8 cellular contexts compared by ENCODE assay signal in genomic region chr15:89575656-89576416, GRCh38. TPM values are rescaled to one million over a fixed set of nuclear protein-coding genes. Genes with fewer than 3 reads are reported as not detected.
DNase-seq lines count a peak whose midpoint lies in the region; ATAC-seq and TF ChIP-seq lines count a peak whose summit lies in the region.

No MANE protein-coding gene starts in this region.

- H3K27ac Mint-ChIP-seq in activated CD4-positive, alpha-beta T cell treated with anti-CD3 and anti-CD28 coated beads, Interleukin-2, amount 10 ng/mL, durations not matched to agents 24 days and 14 days = peak overlapping the region; percentile 88
- H3K27ac Mint-ChIP-seq in dendritic cell treated with granulocyte-macrophage colony-stimulating factor and Interleukin-4, amounts not matched to agents 40 ng/mL and 50 ng/mL, for 4 days = peak overlapping the region; percentile 45

- H3K27me3 ChIP-seq in Panc1 (ENCODE audit: control insufficient read depth, insufficient read depth, low read length) (no peaks in the 10 kb centered on the region), mucosa of rectum (ENCODE audit: control insufficient read depth in 2 of 2, insufficient read depth in 2 of 2, low read length in 2 of 2) (no peaks in the 10 kb centered on the region), uterus (no peaks in the 10 kb centered on the region)

- ATAC-seq in HG02798 (IDR thresholded peaks at IDR 0.05; ENCODE audit: poor library complexity, unreplicated experiment) (peak; percentile 20), Panc1 (peak; percentile 47)

- H3K36me3 ChIP-seq in Panc1 (ENCODE audit: control insufficient read depth, insufficient read depth, low read length) = no peaks in the 10 kb centered on the region; the same call in none of the 2 replicates
- H3K36me3 ChIP-seq in mucosa of rectum (ENCODE audit: control insufficient read depth in 2 of 2, insufficient read depth in 2 of 2, low read length in 2 of 2) = no peaks in the 10 kb centered on the region
- no peaks in the 10 kb centered on the region for H3K36me3 ChIP-seq in uterus

- H3K9me3 ChIP-seq in Panc1 (ENCODE audit: control insufficient read depth, insufficient read depth, low read depth, low read length) (no peaks in the 10 kb centered on the region), mucosa of rectum (ENCODE audit: control insufficient read depth in 2 of 2, low read length in 2 of 2) (no peaks in the 10 kb centered on the region), uterus (no peaks in the 10 kb centered on the region)

- POLR2A ChIA-PET in Panc1 (lab: Charles Lee) = interaction anchor here (0.6 to 0.9 kb wide), 6 partner anchors 26 to 594 kb away, joined by 3 to 10 read pairs (median 4); no protein-coding TSS in a partner anchor

- peaks cover 32% of the 10 kb centered on the region for H3K4me1 Mint-ChIP-seq in activated CD4-positive, alpha-beta T cell treated with anti-CD3 and anti-CD28 coated beads, Interleukin-2, amount 10 ng/mL, durations not matched to agents 24 days and 14 days
- peaks cover 36% of the 10 kb centered on the region for H3K4me1 Mint-ChIP-seq in dendritic cell treated with granulocyte-macrophage colony-stimulating factor and Interleukin-4, amounts not matched to agents 40 ng/mL and 50 ng/mL, for 4 days (ENCODE audit: low read depth)

- H3K27ac ChIP-seq in Panc1 (ENCODE audit: low read length) (peak overlapping the region; percentile 86), mucosa of rectum (ENCODE audit: low read depth in 2 of 2, low read length in 2 of 2) (no peak overlapping the region), uterus (no peak overlapping the region)

- H3K9me3 Mint-ChIP-seq in activated CD4-positive, alpha-beta T cell treated with anti-CD3 and anti-CD28 coated beads, Interleukin-2, amount 10 ng/mL, durations not matched to agents 24 days and 14 days = no peaks in the 10 kb centered on the region
- no peaks in the 10 kb centered on the region for H3K9me3 Mint-ChIP-seq in dendritic cell treated with granulocyte-macrophage colony-stimulating factor and Interleukin-4, amounts not matched to agents 40 ng/mL and 50 ng/mL, for 4 days

- peaks cover 29% of the 10 kb centered on the region for H3K36me3 Mint-ChIP-seq in activated CD4-positive, alpha-beta T cell treated with anti-CD3 and anti-CD28 coated beads, Interleukin-2, amount 10 ng/mL, durations not matched to agents 24 days and 14 days (ENCODE audit: low read depth)
- H3K36me3 Mint-ChIP-seq in dendritic cell treated with granulocyte-macrophage colony-stimulating factor and Interleukin-4, amounts not matched to agents 40 ng/mL and 50 ng/mL, for 4 days (ENCODE audit: low read depth) = no peaks in the 10 kb centered on the region

- TF ChIP-seq CTCF in Panc1 (IDR thresholded peaks at IDR 0.05) (no peak), uterus (IDR thresholded peaks at IDR 0.05) (no peak)

- H3K4me1 ChIP-seq in Panc1 (ENCODE audit: control insufficient read depth, insufficient read depth, low read length) (peaks cover 12% of the 10 kb centered on the region), mucosa of rectum (ENCODE audit: control insufficient read depth in 2 of 2, insufficient read depth in 2 of 2, low read length in 2 of 2) (peaks cover 3 to 10% of the 10 kb centered on the region in 2 donors), uterus (peaks cover 4 to 7% of the 10 kb centered on the region in 2 donors)

- H3K9ac ChIP-seq in mucosa of rectum (ENCODE audit: low read depth in 1 of 2, low read length in 2 of 2) = peak overlapping the region; percentile 32 to 46

- TSS peak; percentile 86 for BruUV-seq in Panc1 (replicated peaks; lab: Mats Ljungman, UMichigan)

- in situ Hi-C loops in Panc1 (cut with HindIII; ENCODE audit: low pct_unique_long_range_greater_than_20kb, low sequenced_read_pairs) = no loop called here

- H3K4me3 Mint-ChIP-seq in activated CD4-positive, alpha-beta T cell treated with anti-CD3 and anti-CD28 coated beads, Interleukin-2, amount 10 ng/mL, durations not matched to agents 24 days and 14 days = peak overlapping the region; percentile 91
- peak overlapping the region; percentile 82 for H3K4me3 Mint-ChIP-seq in dendritic cell treated with granulocyte-macrophage colony-stimulating factor and Interleukin-4, amounts not matched to agents 40 ng/mL and 50 ng/mL, for 4 days

- TF ChIP-seq POLR2A in uterus (IDR thresholded peaks at IDR 0.05) = no peak

- intact Hi-C loops in activated CD4-positive, alpha-beta T cell treated with anti-CD3 and anti-CD28 coated beads, Interleukin-2, amount 10 ng/mL, durations not matched to agents 24 days and 14 days (cut with micrococcal nuclease) = loop anchor here (5.0 to 10.0 kb wide), 3 partner anchors 241 to 954 kb away; partner anchors contain the start of genes AEN, NGRN and POLG
- intact Hi-C loops in Panc1 (cut with micrococcal nuclease; ENCODE audit: unreplicated experiment) = no loop called here
- intact Hi-C loops in dendritic cell treated with granulocyte-macrophage colony-stimulating factor and Interleukin-4, amounts not matched to agents 40 ng/mL and 50 ng/mL, for 4 days (cut with micrococcal nuclease) = no loop called here
- intact Hi-C loops in uterus (cut with DNase I; ENCODE audit: low total_unique reads) = no loop called here

- H3K4me3 ChIP-seq in Panc1 (ENCODE audit: low read depth in 2 of 2, low read length in 2 of 2) (peak overlapping the region; percentile 73 to 76), mucosa of rectum (ENCODE audit: low read length in 2 of 2) (peak overlapping the region; percentile 70 to 88), uterus (peak overlapping the region; percentile 38 to 49)

- peaks cover 20% of the 10 kb centered on the region for H3K27me3 Mint-ChIP-seq in activated CD4-positive, alpha-beta T cell treated with anti-CD3 and anti-CD28 coated beads, Interleukin-2, amount 10 ng/mL, durations not matched to agents 24 days and 14 days
- H3K27me3 Mint-ChIP-seq in dendritic cell treated with granulocyte-macrophage colony-stimulating factor and Interleukin-4, amounts not matched to agents 40 ng/mL and 50 ng/mL, for 4 days = peaks cover 9% of the 10 kb centered on the region

- CTCF ChIA-PET in Panc1 (lab: Charles Lee) = interaction anchor here (0.6 to 0.7 kb wide), 2 partner anchors 164 to 253 kb away, joined by 3 to 4 read pairs; no protein-coding TSS in a partner anchor

- DNase-seq in activated CD4-positive, alpha-beta T cell treated with anti-CD3 and anti-CD28 coated beads, Interleukin-2, amount 10 ng/mL, durations not matched to agents 24 days and 14 days = peak; percentile 79
- no peak for DNase-seq in activated CD4-positive, alpha-beta T cell treated with anti-CD3 and anti-CD28 coated beads for 1 hour
- DNase-seq in Panc1 (ENCODE audit: low read depth, low spot score) = no peak
- DNase-seq in uterus = no peak
- DNase-seq in SIG-M5 treated with dmso at 0.1 percent for 504 hours (lab: John Stamatoyannopoulos, UW; ENCODE audit: unreplicated experiment) = no peak

RNA-seq across cellular contexts. Expression of gene TICRR, which starts 0.6 kb away (rescaled TPM):
- 18.8 and 21.0 TPM in 2 replicates for total RNA-seq in activated CD4-positive, alpha-beta T cell treated with anti-CD3 and anti-CD28 coated beads, Interleukin-2, amount 10 ng/mL, durations not matched to agents 24 days and 14 days
- 20.5 TPM for total RNA-seq in Panc1 (2021; ENCODE audit: unreplicated experiment)
- 5.5 TPM for polyA plus RNA-seq in Panc1 (2012; ENCODE audit: insufficient read length)
- 1 to 10 TPM in 1 of 4 donors, under 1 TPM in 1, not detected in 2; under 0.01 to 3.7 TPM for total RNA-seq in uterus
